Comparison of ENCODE assay signal across 8 cellular contexts in genomic region chr17:76501827-76502307, GRCh38. TPM values are rescaled to one million over a fixed set of nuclear protein-coding genes. Genes with fewer than 3 reads are reported as not detected.
DNase-seq lines count a peak whose midpoint lies in the region; ATAC-seq and TF ChIP-seq lines count a peak whose summit lies in the region.

No MANE protein-coding gene starts in this region.

- intact Hi-C loops in heart right ventricle (cut with DNase I) (loop anchor here in 6 of 10 donors (5.0 to 10.0 kb wide), 4 partner anchors 90 to 197 kb away; partner anchors contain the start of gene QRICH2 (in 3 of the 6)), left ventricle myocardium superior (cut with micrococcal nuclease) (no loop called here), mammary epithelial cell (cut with micrococcal nuclease) (loop anchor here (1.0 kb wide), 1 partner anchor 18 kb away; no protein-coding TSS in a partner anchor), upper lobe of right lung (cut with DNase I) (no loop called here)

- dilution Hi-C loops in mammary epithelial cell (cut with HindIII; ENCODE audit: low sequenced_read_pairs), result loop anchor here (10.0 kb wide), 1 partner anchor 107 kb away; no protein-coding TSS in a partner anchor

- H3K79me2 ChIP-seq in mammary epithelial cell (ENCODE audit: insufficient read depth, low read length), result peaks cover 44% of the 10 kb centered on the region

- DNase-seq in heart right ventricle (no peak), left ventricle myocardium superior (no peak), mammary epithelial cell (no peak), upper lobe of right lung (no peak), hippocampal formation (lab: John Stamatoyannopoulos, UW) (no peak), HUDEP-2 (lab: John Stamatoyannopoulos, UW; ENCODE audit: unreplicated experiment in 76 of 76) (no peak)

- H3K4me3 ChIP-seq in heart right ventricle (peak overlapping the region; percentile 35 to 85 (median 78)), mammary epithelial cell (replicated peaks in 1 of 3; ENCODE audit: insufficient read depth in 1 of 3, low read depth in 2 of 3, low read length in 3 of 3) (no peak overlapping the region), mucosa of rectum (ENCODE audit: low read length in 2 of 2) (peak overlapping the region; percentile 72 to 80), upper lobe of right lung (peak overlapping the region; percentile 82)

- no peaks in the 10 kb centered on the region for H3K9me3 ChIP-seq in heart right ventricle
- H3K9me3 ChIP-seq in mammary epithelial cell (replicated peaks; ENCODE audit: insufficient read depth, low read length), result no peaks in the 10 kb centered on the region
- no peaks in the 10 kb centered on the region for H3K9me3 ChIP-seq in mucosa of rectum (ENCODE audit: control insufficient read depth in 2 of 2, low read length in 2 of 2)
- no peaks in the 10 kb centered on the region for H3K9me3 ChIP-seq in upper lobe of right lung

- peak overlapping the region; percentile 89 for H2AFZ ChIP-seq in mammary epithelial cell (ENCODE audit: low read depth, low read length)

- WGBS in heart right ventricle, 2 donors, result 76 to 78% methylated on average over 11 of the region's 11 CpGs
- WGBS in mammary epithelial cell (ENCODE audit: low coverage, missing lambda C conversion rate), result 85% methylated on average over 11 of the region's 11 CpGs

- CTCF ChIA-PET in mammary epithelial cell (lab: Charles Lee; ENCODE audit: low non-redundant PET), result interaction anchor here (0.6 kb wide), 1 partner anchor 55 kb away, joined by 7 read pairs; no protein-coding TSS in a partner anchor

- TF ChIP-seq CTCF in heart right ventricle (IDR thresholded peaks at IDR 0.05), result no peak
- TF ChIP-seq CTCF in mammary epithelial cell (conservative IDR thresholded peaks at IDR 0.05 in 1 of 2, IDR thresholded peaks at IDR 0.05 in 1 of 2; ENCODE audit: extremely low read depth in 1 of 2, insufficient read depth in 1 of 2, low read depth in 1 of 2, low read length in 2 of 2), result no peak
- no peak for TF ChIP-seq CTCF in upper lobe of right lung (IDR thresholded peaks at IDR 0.05)

- peaks cover 22 to 63% (median 42%) of the 10 kb centered on the region in 9 donors for H3K4me1 ChIP-seq in heart right ventricle
- H3K4me1 ChIP-seq in mammary epithelial cell (ENCODE audit: insufficient read depth, low read length), result peaks cover 38% of the 10 kb centered on the region
- H3K4me1 ChIP-seq in mucosa of rectum (ENCODE audit: control insufficient read depth in 2 of 2, insufficient read depth in 2 of 2, low read length in 2 of 2), result peaks cover 29 to 39% of the 10 kb centered on the region in 2 donors
- peaks cover 36% of the 10 kb centered on the region for H3K4me1 ChIP-seq in upper lobe of right lung

- H3K4me2 ChIP-seq in mammary epithelial cell (ENCODE audit: insufficient read depth, low read depth, low read length), result peak overlapping the region; percentile 59

- BruUV-seq in mammary epithelial cell (replicated peaks; lab: Mats Ljungman, UMichigan), result no TSS peak

- ATAC-seq in heart right ventricle, result no peak
- no peak for ATAC-seq in left ventricle myocardium superior
- no peak for ATAC-seq in upper lobe of right lung
- ATAC-seq in GM18861 (IDR thresholded peaks at IDR 0.05; ENCODE audit: unreplicated experiment), result no peak

- in situ Hi-C loops in mammary epithelial cell (cut with MboI; ENCODE audit: low sequenced_read_pairs in 2 of 2), result loop anchor here (10.0 kb wide), 2 partner anchors 97 to 197 kb away; partner anchors contain the start of gene QRICH2 (in 1 of the 2)

- H4K20me1 ChIP-seq in mammary epithelial cell (ENCODE audit: insufficient read depth, low read length), result no peaks in the 10 kb centered on the region

- H3K36me3 ChIP-seq in heart right ventricle (no peaks in the 10 kb centered on the region), mammary epithelial cell (ENCODE audit: insufficient read depth, low read length) (no peaks in the 10 kb centered on the region), mucosa of rectum (ENCODE audit: control insufficient read depth in 2 of 2, insufficient read depth in 2 of 2, low read length in 2 of 2) (no peaks in the 10 kb centered on the region), upper lobe of right lung (no peaks in the 10 kb centered on the region)

- peak overlapping the region; percentile 83 to 97 (median 92) for H3K27ac ChIP-seq in heart right ventricle
- peak overlapping the region; percentile 14 for H3K27ac ChIP-seq in mammary epithelial cell (ENCODE audit: insufficient read depth, low read depth, low read length)
- peak overlapping the region; percentile 26 to 76 for H3K27ac ChIP-seq in mucosa of rectum (ENCODE audit: low read depth in 2 of 2, low read length in 2 of 2)
- H3K27ac ChIP-seq in upper lobe of right lung, result peak overlapping the region; percentile 91

- H3K27me3 ChIP-seq in heart right ventricle (peaks cover 0 to 4% (median 0%) of the 10 kb centered on the region in 7 donors), mammary epithelial cell (ENCODE audit: insufficient read depth, low read length) (no peaks in the 10 kb centered on the region), mucosa of rectum (ENCODE audit: control insufficient read depth in 2 of 2, insufficient read depth in 2 of 2, low read length in 2 of 2) (peaks cover 0 to 4% of the 10 kb centered on the region in 2 donors), upper lobe of right lung (no peaks in the 10 kb centered on the region)

- H3K9ac ChIP-seq in mammary epithelial cell (ENCODE audit: insufficient read depth, low read length) (no peak overlapping the region), mucosa of rectum (ENCODE audit: low read depth in 1 of 2, low read length in 2 of 2) (peak overlapping the region; percentile 54 to 63)

RNA-seq across cellular contexts. Expression of gene RHBDF2, which starts 0.6 kb away (rescaled TPM):
- 10 to 100 TPM in 4 of 10 donors, 1 to 10 TPM in 6; 6.5 to 33.1 (median 7.7) TPM for total RNA-seq in heart right ventricle
- polyA plus RNA-seq in heart right ventricle, result 10 to 100 TPM; 13.5 to 27.0 TPM
- 17.7 TPM for total RNA-seq in left ventricle myocardium superior
- 10 to 100 TPM; 22.0 to 51.3 TPM for total RNA-seq in mammary epithelial cell
- 30.6 TPM for polyA plus RNA-seq in mammary epithelial cell
- 21.1 TPM for polyA minus RNA-seq in mammary epithelial cell
- 46.4 TPM for total RNA-seq in upper lobe of right lung

RNA-seq across cellular contexts. Expression of gene AANAT, which starts 34.5 kb away (rescaled TPM):
- total RNA-seq in heart right ventricle (under 1 TPM in 1 of 10 donors, not detected in 9; 0.98 TPM), left ventricle myocardium superior (not detected), mammary epithelial cell (not detected), upper lobe of right lung (not detected)
- polyA plus RNA-seq in heart right ventricle (under 1 TPM in 1 of 2 donors, not detected in 1; 0.73 TPM), mammary epithelial cell (0.16 TPM)
- not detected for polyA minus RNA-seq in mammary epithelial cell

RNA-seq across cellular contexts. Expression of gene CYGB, which starts 35.6 kb away (rescaled TPM):
- 10 to 100 TPM in 9 of 10 donors, 1 to 10 TPM in 1; 9.3 to 50.5 (median 17.9) TPM for total RNA-seq in heart right ventricle
- 10 to 100 TPM; 36.0 to 57.7 TPM for polyA plus RNA-seq in heart right ventricle
- total RNA-seq in left ventricle myocardium superior, result 28.0 TPM
- total RNA-seq in mammary epithelial cell, result 10 to 100 TPM in 1 of 2 donors, 1 to 10 TPM in 1; 3.3 to 17.0 TPM
- 18.8 TPM for polyA plus RNA-seq in mammary epithelial cell
- polyA minus RNA-seq in mammary epithelial cell, result 18.6 TPM
- 34.3 TPM for total RNA-seq in upper lobe of right lung

RNA-seq across cellular contexts. Expression of gene PRCD, which starts 38.0 kb away (rescaled TPM):
- 1 to 10 TPM; 1.5 to 5.4 (median 2.4) TPM for total RNA-seq in heart right ventricle
- polyA plus RNA-seq in heart right ventricle, result 10 to 100 TPM in 1 of 2 donors, 1 to 10 TPM in 1; 3.7 to 17.3 TPM
- 4.3 TPM for total RNA-seq in left ventricle myocardium superior
- total RNA-seq in mammary epithelial cell, result 1 to 10 TPM in 1 of 2 donors, under 1 TPM in 1; 0.66 to 1.2 TPM
- polyA plus RNA-seq in mammary epithelial cell, result 0.71 TPM
- polyA minus RNA-seq in mammary epithelial cell, result not detected
- 7.7 TPM for total RNA-seq in upper lobe of right lung

RNA-seq across cellular contexts. Expression of gene UBE2O, which starts 48.9 kb away (rescaled TPM):
- total RNA-seq in heart right ventricle (10 to 100 TPM; 31.0 to 39.0 (median 36.9) TPM), left ventricle myocardium superior (39.0 TPM), mammary epithelial cell (10 to 100 TPM; 20.8 to 21.3 TPM), upper lobe of right lung (19.3 TPM)
- polyA plus RNA-seq in heart right ventricle (10 to 100 TPM in 1 of 2 donors, 1 to 10 TPM in 1; 9.1 to 22.5 TPM), mammary epithelial cell (14.9 TPM)
- 102 TPM for polyA minus RNA-seq in mammary epithelial cell

Comparison
In these comparisons a context has a peak if more than half of its experiments do, and no peak if none do; other contexts are left out.
1. intact Hi-C loops: an anchor here in heart right ventricle (5.0 to 10.0 kb wide) and mammary epithelial cell (1.0 kb wide); none called in left ventricle myocardium superior and upper lobe of right lung.
2. H3K27ac ChIP-seq: peak in every context shown above with its lines; median percentile 92 in heart right ventricle; 91 in upper lobe of right lung; 51 in mucosa of rectum; 14 in mammary epithelial cell.
3. H3K4me3 ChIP-seq: peak in heart right ventricle (10 of 10), mucosa of rectum (2 of 2) and upper lobe of right lung (single experiment); none in mammary epithelial cell (0 of 3).